Comparison of ENCODE assay signal across 18 cellular contexts in genomic region chr6:47654255-47654654, GRCh38. TPM values are rescaled to one million over a fixed set of nuclear protein-coding genes. Genes with fewer than 3 reads are reported as not detected.
DNase-seq lines count a peak whose midpoint lies in the region; ATAC-seq and TF ChIP-seq lines count a peak whose summit lies in the region.
"Had no signal": no experiment of that assay in that cellular context is flagged by ENCODE, and none has a peak within 500 bp of the region (broad histone marks: within the 10 kb centered on the region; RNA-seq: fewer than 3 reads in every experiment).

No MANE protein-coding gene starts in this region.

- H3K9ac ChIP-seq in adipocyte (ENCODE audit: low read length), result no peak overlapping the region

- TF ChIP-seq CTCF in fibroblast of mammary gland (conservative IDR thresholded peaks at IDR 0.05; ENCODE audit: control insufficient read depth, insufficient read depth, low read depth, low read length), result no peak
- TF ChIP-seq CTCF in foreskin fibroblast (IDR thresholded peaks at IDR 0.05; ENCODE audit: low read depth, low read length), result no peak

- H3K9me3 ChIP-seq in MG63 (peaks cover 2% of the 10 kb centered on the region; the same call in 1 of the 2 replicates), adipocyte (ENCODE audit: control insufficient read depth, low read length) (no peaks in the 10 kb centered on the region)

- H3K4me1 ChIP-seq in adipocyte (ENCODE audit: control insufficient read depth, insufficient read depth, low read length), result peaks cover 10% of the 10 kb centered on the region

- DNase-seq in ELR (ENCODE audit: low read depth), result peak; percentile 28
- peak; percentile 41 for DNase-seq in MG63
- DNase-seq in adipocyte (ENCODE audit: low read depth), result peak; percentile 14
- DNase-seq in fibroblast of mammary gland (ENCODE audit: low read depth), result peak; percentile 40
- DNase-seq in foreskin fibroblast, result no peak
- DNase-seq: CD4-positive, alpha-beta memory T cell; DMS79; MM.1S; NCI-H1436; NCI-H2171 treated with DMSO at 0.1 percent for 48 hours; NCI-H774 had no signal

- ATAC-seq in HG02798 (IDR thresholded peaks at IDR 0.05; ENCODE audit: poor library complexity, unreplicated experiment) (no peak), HG02938 (IDR thresholded peaks at IDR 0.05; ENCODE audit: unreplicated experiment) (no peak), GM18870 (IDR thresholded peaks at IDR 0.05; ENCODE audit: unreplicated experiment) (no peak)
- ATAC-seq: GM12878, HepG2 had no signal

- H3K4me3 ChIP-seq in MG63 (no peak overlapping the region), adipocyte (ENCODE audit: low read length) (no peak overlapping the region), fibroblast of mammary gland (ENCODE audit: control insufficient read depth, low read depth, low read length) (no peak overlapping the region), foreskin fibroblast (ENCODE audit: low read depth in 1 of 2, low read length in 2 of 2) (no peak overlapping the region)
- H3K4me3 ChIP-seq: GM12878, PC-9, SK-N-MC had no signal

- H3K27me3 ChIP-seq in MG63, result no peaks in the 10 kb centered on the region
- no peaks in the 10 kb centered on the region for H3K27me3 ChIP-seq in adipocyte (replicated peaks; ENCODE audit: control insufficient read depth, insufficient read depth, low read length)

- H3K36me3 ChIP-seq in MG63 (no peaks in the 10 kb centered on the region), adipocyte (ENCODE audit: control insufficient read depth, insufficient read depth, low read length, severe bottlenecking) (no peaks in the 10 kb centered on the region)

RNA-seq across cellular contexts. Expression of gene ADGRF4, which starts 44.1 kb away (rescaled TPM):
- total RNA-seq in MG63 (2014; rRNA removed; shearing (Covaris generic); ENCODE audit: low replicate concordance), result 0.79 and 2.2 TPM in 2 replicates
- total RNA-seq: CD4-positive, alpha-beta memory T cell; HepG2 had no signal

Comparison
In these comparisons a context has a peak if more than half of its experiments do, and no peak if none do; other contexts are left out.
1. DNase-seq: peak in ELR (single experiment), MG63 (single experiment), adipocyte (single experiment) and fibroblast of mammary gland (single experiment); none in foreskin fibroblast (0 of 2).